ENCODE assay signal across 9 cellular contexts in genomic region chr16:85935957-85936760, GRCh38. TPM values are rescaled to one million over a fixed set of nuclear protein-coding genes. Genes with fewer than 3 reads are reported as not detected.
DNase-seq lines count a peak whose midpoint lies in the region; ATAC-seq and TF ChIP-seq lines count a peak whose summit lies in the region.
"Had no signal": no experiment of that assay in that cellular context is flagged by ENCODE, and none has a peak within 500 bp of the region (broad histone marks: within the 10 kb centered on the region; RNA-seq: fewer than 3 reads in every experiment).

No MANE protein-coding gene starts in this region.

- peak overlapping the region; percentile 35 for H3K4me2 ChIP-seq in OCI-LY1 (ENCODE audit: low read length)

- no peaks in the 10 kb centered on the region for H4K20me1 ChIP-seq in OCI-LY1 (ENCODE audit: insufficient read depth, low read length)

- H3K4me3 ChIP-seq in OCI-LY1 (ENCODE audit: low read depth, low read length, poor library complexity, severe bottlenecking), result peak overlapping the region; percentile 0
- H3K4me3 ChIP-seq in esophagus squamous epithelium, result no peak overlapping the region

- peak overlapping the region; percentile 2; the same call in 1 of the 2 replicates for H3K9ac ChIP-seq in OCI-LY1 (ENCODE audit: low read length)

- H3K9me2 ChIP-seq in OCI-LY1 (ENCODE audit: low read depth, low read length), result no peaks in the 10 kb centered on the region

- no peaks in the 10 kb centered on the region for H3K79me2 ChIP-seq in OCI-LY1 (ENCODE audit: insufficient read depth, low read length)

- H3F3A ChIP-seq in OCI-LY1 (ENCODE audit: insufficient read depth, low read length), result no peaks in the 10 kb centered on the region

- DNase-seq in GM13976 (ENCODE audit: low spot score) (peak; percentile 82), HuH-7 (ENCODE audit: low spot score) (no peak), NCI-H1092 (lab: John Stamatoyannopoulos, UW) (no peak), esophagus squamous epithelium (lab: John Stamatoyannopoulos, UW) (no peak)
- peak; percentile 51 for DNase-seq in activated effector memory CD4-positive, alpha-beta T cell treated with Interleukin-2 at 50 U/mL for 16 hours
- DNase-seq in stimulated activated CD4-positive, alpha-beta T cell treated with anti-CD3 and anti-CD28 coated beads, Interleukin-4, amount 100 ng/mL, for 48 hours (ENCODE audit: low read depth in 2 of 2), result peak; percentile 57 to 75

- H3K9me3 ChIP-seq in OCI-LY1 (ENCODE audit: low read length) (no peaks in the 10 kb centered on the region), esophagus squamous epithelium (no peaks in the 10 kb centered on the region)

- TF ChIP-seq CTCF in GM13976 (IDR thresholded peaks at IDR 0.05; ENCODE audit: borderline replicate concordance, control extremely low read depth, extremely low read depth, insufficient read depth, missing control alignments) (no peak), OCI-LY1 (IDR thresholded peaks at IDR 0.05; ENCODE audit: low read length) (peak; percentile 9; the same call in 1 of the 2 replicates), esophagus squamous epithelium (IDR thresholded peaks at IDR 0.05) (no peak)

- H3K4me1 ChIP-seq in OCI-LY1 (ENCODE audit: insufficient read depth, low read length, severe bottlenecking), result peaks cover 17% of the 10 kb centered on the region
- H3K4me1 ChIP-seq in esophagus squamous epithelium, result no peaks in the 10 kb centered on the region

- intact Hi-C loops in esophagus squamous epithelium (cut with DNase I), result no loop called here

- WGBS in esophagus squamous epithelium, 2 donors, result 43 to 50% methylated on average over 22 of the region's 22 CpGs

- H2AFZ ChIP-seq in OCI-LY1 (ENCODE audit: low read length), result no peak overlapping the region

- H3K27me3 ChIP-seq in OCI-LY1 (ENCODE audit: insufficient read depth, low read length), result peaks cover 8% of the 10 kb centered on the region; the same call in 1 of the 2 replicates
- H3K27me3 ChIP-seq in esophagus squamous epithelium, result peaks cover 0 to 87% (median 0%) of the 10 kb centered on the region in 4 donors

- no peaks in the 10 kb centered on the region for H3K36me3 ChIP-seq in OCI-LY1 (ENCODE audit: insufficient read depth, low read length)
- H3K36me3 ChIP-seq in esophagus squamous epithelium, result no peaks in the 10 kb centered on the region

- no peak for TF ChIP-seq POLR2A in esophagus squamous epithelium (IDR thresholded peaks at IDR 0.05)

- H3K27ac ChIP-seq in OCI-LY1 (ENCODE audit: low read depth, low read length, poor library complexity, severe bottlenecking) (no peak overlapping the region), esophagus squamous epithelium (peak overlapping the region in 2 of 4 donors; percentile 16 to 33)

- ATAC-seq in HG02678 (IDR thresholded peaks at IDR 0.05; ENCODE audit: unreplicated experiment), result peak; percentile 71
- ATAC-seq: HCT116 had no signal

- in situ Hi-C loops in GM13976 (cut with MboI; ENCODE audit: low sequenced_read_pairs, unreplicated experiment), result no loop called here

RNA-seq across cellular contexts. Expression of gene IRF8, which starts 37.2 kb away (rescaled TPM):
- 10 to 100 TPM in 1 of 4 donors, 1 to 10 TPM in 2, not detected in 1; 1.4 to 13.0 (median 8.8) TPM for total RNA-seq in esophagus squamous epithelium

Comparison
In these comparisons a context has a peak if more than half of its experiments do, and no peak if none do; other contexts are left out.
1. DNase-seq: peak in GM13976 (single experiment), activated effector memory CD4-positive, alpha-beta T cell treated with Interleukin-2 at 50 U/mL for 16 hours (single experiment) and stimulated activated CD4-positive, alpha-beta T cell treated with anti-CD3 and anti-CD28 coated beads, Interleukin-4, amount 100 ng/mL, for 48 hours (2 of 2); none in HuH-7 (single experiment), NCI-H1092 (single experiment) and esophagus squamous epithelium (single experiment).